ENCODE assay signal across 8 cellular contexts in genomic region chr1:43531906-43532584, GRCh38. TPM values are rescaled to one million over a fixed set of nuclear protein-coding genes. Genes with fewer than 3 reads are reported as not detected.
DNase-seq lines count a peak whose midpoint lies in the region; ATAC-seq and TF ChIP-seq lines count a peak whose summit lies in the region.

No MANE protein-coding gene starts in this region.

- H3K27ac Mint-ChIP-seq in activated CD8-positive, alpha-beta memory T cell treated with anti-CD3 and anti-CD28 coated beads, Interleukin-2, amount 10 ng/mL, durations not matched to agents 7 days and 5 days = no peak overlapping the region

- H3K27me3 ChIP-seq in left lung = peaks cover 0 to 37% of the 10 kb centered on the region in 2 donors
- H3K27me3 ChIP-seq in transverse colon = no peaks in the 10 kb centered on the region

- peaks cover 2% of the 10 kb centered on the region for H3K36me3 Mint-ChIP-seq in activated CD8-positive, alpha-beta memory T cell treated with anti-CD3 and anti-CD28 coated beads, Interleukin-2, amount 10 ng/mL, durations not matched to agents 7 days and 5 days

- ATAC-seq in activated CD8-positive, alpha-beta memory T cell treated with anti-CD3 and anti-CD28 coated beads, Interleukin-2, amount 10 ng/mL, durations not matched to agents 7 days and 5 days = no peak
- peak; percentile 7 for ATAC-seq in left lung
- no peak for ATAC-seq in GM19452 (IDR thresholded peaks at IDR 0.05; ENCODE audit: unreplicated experiment)

- intact Hi-C loops in left lung (cut with DNase I) (no loop called here), transverse colon (cut with DNase I; ENCODE audit: low total_unique reads) (no loop called here)

- peak; percentile 13 for TF ChIP-seq POLR2A in transverse colon (IDR thresholded peaks at IDR 0.05)

- 11 to 16% methylated on average over 9 to 15 of the region's 15 CpGs for WGBS in transverse colon (ENCODE audit: low coverage in 1 of 2), 2 donors

- in situ Hi-C loops in astrocyte of the spinal cord (cut with HindIII; ENCODE audit: low sequenced_read_pairs) = no loop called here
- in situ Hi-C loops in transverse colon (cut with MboI; ENCODE audit: low pct_ligation_motif_present in 1 of 4, low pct_unique_long_range_greater_than_20kb in 1 of 4, low sequenced_read_pairs in 3 of 4) = loop anchor here in 1 of 4 donors (25.0 kb wide), 1 partner anchor 405 kb away; the partner anchor contains the start of genes ARTN and IPO13

- H3K9me3 ChIP-seq in left lung = no peaks in the 10 kb centered on the region
- H3K9me3 ChIP-seq in transverse colon = no peaks in the 10 kb centered on the region

- H3K4me3 ChIP-seq in astrocyte of the spinal cord (ENCODE audit: low read depth, low read length) = peak overlapping the region; percentile 66
- peak overlapping the region; percentile 44 to 62 for H3K4me3 ChIP-seq in left lung
- H3K4me3 ChIP-seq in transverse colon = peak overlapping the region; percentile 68 to 92 (median 72)

- no peak for DNase-seq in activated CD8-positive, alpha-beta memory T cell treated with anti-CD3 and anti-CD28 coated beads, Interleukin-2, amount 10 ng/mL, durations not matched to agents 7 days and 5 days
- DNase-seq in activated CD8-positive, alpha-beta memory T cell treated with anti-CD3 and anti-CD28 coated beads, Interleukin-2, amount 50 U/mL, for 4 hours = no peak
- DNase-seq in astrocyte of the spinal cord (ENCODE audit: low read depth, low spot score) (no peak), left lung (peak in 1 of 2 donors; percentile 67), transverse colon (no peak), SW 1271 (lab: John Stamatoyannopoulos, UW) (no peak), GOT3 (lab: John Stamatoyannopoulos, UW) (no peak)

- peak overlapping the region; percentile 72 for H3K4me3 Mint-ChIP-seq in activated CD8-positive, alpha-beta memory T cell treated with anti-CD3 and anti-CD28 coated beads, Interleukin-2, amount 10 ng/mL, durations not matched to agents 7 days and 5 days

- TF ChIP-seq EP300 in transverse colon (IDR thresholded peaks at IDR 0.05; ENCODE audit: low read depth) = no peak

- H3K36me3 ChIP-seq in left lung (no peaks in the 10 kb centered on the region), transverse colon (no peaks in the 10 kb centered on the region)

- peaks cover 47% of the 10 kb centered on the region for H3K27me3 Mint-ChIP-seq in activated CD8-positive, alpha-beta memory T cell treated with anti-CD3 and anti-CD28 coated beads, Interleukin-2, amount 10 ng/mL, durations not matched to agents 7 days and 5 days

- CTCF ChIA-PET in activated CD8-positive, alpha-beta memory T cell treated with anti-CD3 and anti-CD28 coated beads, Interleukin-2, amount 10 ng/mL, durations not matched to agents 7 days and 5 days (lab: Charles Lee) = interaction anchor here (0.9 to 1.4 kb wide), 3 partner anchors 22 to 403 kb away, joined by 3 to 5 read pairs (median 3); no protein-coding TSS in a partner anchor

- TF ChIP-seq CTCF in astrocyte of the spinal cord (IDR thresholded peaks at IDR 0.05; ENCODE audit: low read depth, low read length) (no peak), left lung (IDR thresholded peaks at IDR 0.05) (no peak), transverse colon (IDR thresholded peaks at IDR 0.05) (no peak)

- H3K4me1 ChIP-seq in left lung (peaks cover 3 to 23% of the 10 kb centered on the region in 2 donors), transverse colon (peaks cover 33 to 66% (median 61%) of the 10 kb centered on the region in 4 donors)

- H3K27ac ChIP-seq in left lung (peak overlapping the region in 1 of 2 donors; percentile 30), transverse colon (peak overlapping the region; percentile 90 to 95 (median 92))

- H3K9me3 Mint-ChIP-seq in activated CD8-positive, alpha-beta memory T cell treated with anti-CD3 and anti-CD28 coated beads, Interleukin-2, amount 10 ng/mL, durations not matched to agents 7 days and 5 days (ENCODE audit: low read depth) = no peaks in the 10 kb centered on the region

- H3K4me1 Mint-ChIP-seq in activated CD8-positive, alpha-beta memory T cell treated with anti-CD3 and anti-CD28 coated beads, Interleukin-2, amount 10 ng/mL, durations not matched to agents 7 days and 5 days = peaks cover 13% of the 10 kb centered on the region

RNA-seq across cellular contexts. Expression of gene PTPRF, which starts 1.4 kb away (rescaled TPM):
- total RNA-seq in activated CD8-positive, alpha-beta memory T cell treated with anti-CD3 and anti-CD28 coated beads, Interleukin-2, amount 10 ng/mL, durations not matched to agents 7 days and 5 days = under 1 TPM; 0.23 to 0.41 TPM
- 100 to 1,000 TPM; 123 to 279 TPM for total RNA-seq in left lung
- 100 to 1,000 TPM; 278 to 549 (median 404) TPM for total RNA-seq in transverse colon

Comparison
In these comparisons a context has a peak if more than half of its experiments do, and no peak if none do; other contexts are left out.
1. RNA of gene PTPRF, which starts 1.4 kb away (total RNA-seq): 278 to 549 TPM in transverse colon and 123 to 279 TPM in left lung; 0.23 to 0.41 TPM in activated CD8-positive, alpha-beta memory T cell treated with anti-CD3 and anti-CD28 coated beads, Interleukin-2, amount 10 ng/mL, durations not matched to agents 7 days and 5 days; every median in the first group is over 10 times any median in the second.
2. Peak in every context shown above with its lines, with median percentiles within 50 percentile points of each other: H3K4me3 ChIP-seq.